In the genomic region with DNA sequence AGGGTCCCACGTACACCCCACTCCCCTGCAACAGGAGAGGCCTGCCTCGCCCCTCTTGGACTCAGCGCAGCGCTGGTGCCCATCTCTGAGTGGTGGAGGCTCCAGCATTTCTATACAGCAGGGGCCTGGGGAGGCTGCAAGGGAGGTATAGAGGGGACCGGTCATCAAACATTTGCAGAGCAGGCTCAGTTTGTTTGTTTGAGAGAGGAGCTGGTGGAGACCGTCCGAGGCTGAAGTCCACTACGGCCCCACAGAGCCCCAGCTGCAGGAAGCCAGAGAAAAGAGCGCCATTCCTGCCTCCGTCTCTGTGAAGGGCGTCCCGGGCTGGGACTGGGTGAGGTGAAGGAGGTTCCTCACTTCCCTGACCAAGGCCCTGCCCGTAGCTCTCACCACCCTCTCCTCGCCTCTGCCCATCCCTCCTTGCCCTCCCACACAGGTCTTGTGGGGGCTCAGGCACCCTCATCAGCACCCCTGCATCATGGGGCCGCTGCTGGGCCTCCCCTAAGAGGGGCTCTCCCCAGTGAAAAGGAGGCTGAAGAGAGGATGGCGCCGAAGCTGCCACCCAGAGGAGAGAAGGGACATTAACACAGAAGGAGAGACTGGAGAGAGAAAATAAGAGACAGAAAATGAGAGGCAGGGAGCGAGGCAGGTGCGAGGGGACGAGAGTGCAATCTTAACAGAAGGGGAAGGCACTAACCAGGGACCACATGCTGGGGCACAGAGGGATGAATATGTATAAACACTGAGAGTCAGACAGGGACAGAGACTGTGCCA, we compare ENCODE assay signal across 13 cellular contexts. TPM values are rescaled to one million over a fixed set of nuclear protein-coding genes. Genes with fewer than 3 reads are reported as not detected.
DNase-seq lines count a peak whose midpoint lies in the region; ATAC-seq and TF ChIP-seq lines count a peak whose summit lies in the region.
"Had no signal": no experiment of that assay in that cellular context is flagged by ENCODE, and none has a peak within 500 bp of the region (broad histone marks: within the 10 kb centered on the region; RNA-seq: fewer than 3 reads in every experiment).

No MANE protein-coding gene starts in this region.

- H3K9ac ChIP-seq in GM23248 (no peak overlapping the region), PC-3 (ENCODE audit: low read length) (no peak overlapping the region)

- no peaks in the 10 kb centered on the region for H3K79me2 ChIP-seq in GM23248 (ENCODE audit: insufficient read depth)
- H3K79me2 ChIP-seq in PC-3 (ENCODE audit: low read length): no peaks in the 10 kb centered on the region

- H4K20me1 ChIP-seq in GM23248 (ENCODE audit: insufficient read depth) (no peaks in the 10 kb centered on the region), PC-3 (ENCODE audit: low read length) (no peaks in the 10 kb centered on the region)

- no peaks in the 10 kb centered on the region for H3K4me1 ChIP-seq in A673 (ENCODE audit: insufficient read depth, low read length, poor library complexity, severe bottlenecking)
- H3K4me1 ChIP-seq in GM23248 (ENCODE audit: insufficient read depth): no peaks in the 10 kb centered on the region
- no peaks in the 10 kb centered on the region for H3K4me1 ChIP-seq in PC-3 (ENCODE audit: insufficient read depth, low read length)
- H3K4me1 ChIP-seq in right cardiac atrium (ENCODE audit: control insufficient read depth, insufficient read depth, low read length): no peaks in the 10 kb centered on the region
- H3K4me1 ChIP-seq: tibial artery had no signal

- H3K9me3 ChIP-seq in A673 (ENCODE audit: low read depth, low read length, poor library complexity, severe bottlenecking) (no peaks in the 10 kb centered on the region), GM23248 (ENCODE audit: low read depth) (no peaks in the 10 kb centered on the region), PC-3 (ENCODE audit: low read length) (no peaks in the 10 kb centered on the region), right cardiac atrium (ENCODE audit: control insufficient read depth, low read length) (no peaks in the 10 kb centered on the region)
- H3K9me3 ChIP-seq: neutrophil, tibial artery had no signal

- TF ChIP-seq CTCF in A673 (conservative IDR thresholded peaks at IDR 0.05; ENCODE audit: low read depth, low read length): peak; percentile 49
- TF ChIP-seq CTCF in PC-3 (conservative IDR thresholded peaks at IDR 0.05; ENCODE audit: low read depth, low read length): peak; percentile 48

- CTCF ChIA-PET in A673 (lab: Charles Lee): interaction anchor here (0.8 kb wide), 1 partner anchor 252 kb away, joined by 3 read pairs; no protein-coding TSS in a partner anchor
- CTCF ChIA-PET in PC-3 (lab: Charles Lee): no interaction called here

- H3K27ac ChIP-seq in A673 (ENCODE audit: low read depth, low read length, poor library complexity, severe bottlenecking) (no peak overlapping the region), GM23248 (no peak overlapping the region), PC-3 (ENCODE audit: low read length) (no peak overlapping the region), right cardiac atrium (ENCODE audit: low read length) (no peak overlapping the region)
- H3K27ac ChIP-seq: neutrophil, tibial artery had no signal

- H3F3A ChIP-seq in GM23248 (ENCODE audit: insufficient read depth): no peaks in the 10 kb centered on the region
- H3F3A ChIP-seq in PC-3 (ENCODE audit: low read length, unreplicated experiment): no peaks in the 10 kb centered on the region

- in situ Hi-C loops in GM23248 (cut with MboI): no loop called here

- H2AFZ ChIP-seq in GM23248 (no peak overlapping the region), PC-3 (ENCODE audit: low read length) (no peak overlapping the region)

- H3K4me2 ChIP-seq in GM23248 (ENCODE audit: unreplicated experiment): no peak overlapping the region
- no peak overlapping the region for H3K4me2 ChIP-seq in PC-3 (ENCODE audit: low read length)

- H3K4me3 ChIP-seq in A673 (ENCODE audit: low read depth, low read length, poor library complexity, severe bottlenecking) (no peak overlapping the region), GM23248 (no peak overlapping the region), PC-3 (ENCODE audit: low read length) (no peak overlapping the region), right cardiac atrium (ENCODE audit: low read length) (no peak overlapping the region)
- H3K4me3 ChIP-seq: tibial artery had no signal

- H3K36me3 ChIP-seq in A673 (ENCODE audit: insufficient read depth, low read length, poor library complexity, severe bottlenecking) (no peaks in the 10 kb centered on the region), GM23248 (ENCODE audit: low read depth) (no peaks in the 10 kb centered on the region), PC-3 (ENCODE audit: low read depth, low read length) (peaks cover 14% of the 10 kb centered on the region)

- no peaks in the 10 kb centered on the region for H3K9me2 ChIP-seq in GM23248 (ENCODE audit: insufficient read depth)
- H3K9me2 ChIP-seq in PC-3 (replicated peaks; ENCODE audit: low read length): no peaks in the 10 kb centered on the region

- H3K27me3 ChIP-seq in A673 (replicated peaks; ENCODE audit: insufficient read depth, low read depth, low read length, poor library complexity) (no peaks in the 10 kb centered on the region), GM23248 (replicated peaks; ENCODE audit: insufficient read depth) (no peaks in the 10 kb centered on the region), PC-3 (ENCODE audit: low read length) (no peaks in the 10 kb centered on the region), right cardiac atrium (ENCODE audit: control insufficient read depth, insufficient read depth) (no peaks in the 10 kb centered on the region)
- H3K27me3 ChIP-seq: neutrophil, tibial artery had no signal

- intact Hi-C loops in A673 (cut with micrococcal nuclease; ENCODE audit: unreplicated experiment) (no loop called here), PC-3 (cut with micrococcal nuclease) (no loop called here), right cardiac atrium (cut with DNase I) (loop anchor here in 1 of 4 donors (10.0 kb wide), 1 partner anchor 242 kb away; a partner anchor contains a TSS)

- 69 to 77% methylated on average over 20 of the region's 20 CpGs for WGBS in GM23248 (ENCODE audit: low coverage in 1 of 2, low lambda C conversion rate in 2 of 2, missing lambda C conversion rate in 2 of 2), 2 experiments
- WGBS in right cardiac atrium: 78% methylated on average over 20 of the region's 20 CpGs

- POLR2A ChIA-PET in A673 (lab: Charles Lee; ENCODE audit: low non-redundant PET): no interaction called here
- POLR2A ChIA-PET in PC-3 (lab: Charles Lee; ENCODE audit: unreplicated experiment): no interaction called here

- no TSS peak for BruUV-seq in A673 (replicated peaks; lab: Mats Ljungman, UMichigan)
- no TSS peak for BruUV-seq in PC-3 (replicated peaks; lab: Mats Ljungman, UMichigan)

- ATAC-seq in PC-3 (0 out of 2 replicates have a peak, but pooled peaks have one; percentile 17), right cardiac atrium (peak; percentile 7 to 12), GM18520 (IDR thresholded peaks at IDR 0.05; ENCODE audit: unreplicated experiment) (no peak)

- DNase-seq in A673 (ENCODE audit: low spot score): peak; percentile 19
- peak; percentile 18 for DNase-seq in GM23248
- DNase-seq in PC-3: no peak
- no peak for DNase-seq in right cardiac atrium
- no peak for DNase-seq in NCI-H1436 (lab: John Stamatoyannopoulos, UW)
- DNase-seq in NCI-H2171 treated with DMSO at 0.1 percent for 48 hours (lab: John Stamatoyannopoulos, UW): no peak
- DNase-seq in kidney tubule cell (ENCODE audit: low spot score): no peak
- DNase-seq: Calu3, NCI-H1930, T-helper 1 cell had no signal

RNA-seq across cellular contexts. Expression of a gene that starts 24.6 kb away (rescaled TPM):
- total RNA-seq in A673 (2021) (45.3 and 53.9 TPM in 2 replicates), PC-3 (2014; rRNA removed) (39.7 and 40.2 TPM in 2 replicates), right cardiac atrium (10 to 100 TPM; 13.5 to 24.0 (median 19.5) TPM)
- total RNA-seq in GM23248 (2014; rRNA removed; shearing (Covaris generic)): 21.3 and 25.4 TPM in 2 replicates
- polyA plus RNA-seq in GM23248 (2016; fragmentation: Nextera tagmentation; extraction: Ambion mirVana) (12.0 and 12.1 TPM in 2 replicates), right cardiac atrium (12.0 TPM)

RNA-seq across cellular contexts. Expression of a gene that starts 24.7 kb away (rescaled TPM):
- total RNA-seq in A673 (2021): 34.8 and 40.3 TPM in 2 replicates
- 23.1 and 25.4 TPM in 2 replicates for total RNA-seq in GM23248 (2014; rRNA removed; shearing (Covaris generic))
- polyA plus RNA-seq in GM23248 (2016; fragmentation: Nextera tagmentation; extraction: Ambion mirVana): 29.5 and 30.5 TPM in 2 replicates
- 17.0 and 24.3 TPM in 2 replicates for total RNA-seq in PC-3 (2014; rRNA removed)
- 10 to 100 TPM; 15.8 to 20.5 (median 16.9) TPM for total RNA-seq in right cardiac atrium
- polyA plus RNA-seq in right cardiac atrium: 12.7 TPM

Comparison
In these comparisons a context has a peak if more than half of its experiments do, and no peak if none do; other contexts are left out.
1. DNase-seq: peak in A673 (single experiment) and GM23248 (single experiment); none in PC-3 (single experiment), right cardiac atrium (0 of 3), NCI-H1436 (single experiment), NCI-H2171 treated with DMSO at 0.1 percent for 48 hours (single experiment) and kidney tubule cell (single experiment).